In the genomic region with DNA sequence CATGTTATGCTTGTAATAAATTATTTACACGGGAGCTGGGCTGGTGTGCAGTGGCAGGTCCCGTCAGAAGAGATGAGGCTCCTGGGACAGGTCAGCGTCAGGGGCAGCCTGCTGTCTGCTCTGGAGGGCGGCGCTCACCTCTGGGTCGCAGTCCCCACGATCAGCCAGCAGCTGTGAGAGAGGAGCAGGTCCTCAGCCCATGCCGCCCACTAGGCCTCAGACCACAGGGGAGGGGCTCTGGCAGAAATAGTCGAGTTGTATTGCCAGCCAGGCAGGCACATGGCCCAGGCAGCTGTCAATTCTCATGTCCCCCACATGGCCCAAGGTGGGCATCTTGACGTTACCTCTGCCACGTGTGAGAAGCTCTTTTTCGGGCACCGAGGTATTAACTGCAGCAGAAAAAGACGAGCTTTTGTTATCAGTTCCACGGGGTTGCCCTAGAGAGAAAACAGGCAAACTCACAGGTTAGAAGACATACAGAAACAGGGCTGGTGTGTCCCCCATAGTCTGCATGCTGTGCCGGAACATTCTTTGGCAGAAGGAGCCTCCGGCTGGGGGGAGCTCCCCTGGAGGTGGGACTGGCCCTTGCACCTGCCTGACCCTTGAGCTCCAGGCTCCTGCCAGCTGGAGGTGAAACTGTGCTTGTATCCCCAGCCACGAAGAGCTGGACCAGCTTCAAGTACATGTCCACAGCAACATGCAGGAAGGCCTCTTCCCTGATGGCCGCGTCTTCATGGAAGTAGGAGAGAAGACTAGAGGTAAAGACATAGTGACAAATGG, we compare ENCODE assay signal across 1 cellular context.
A peak's percentile ranks its signal among the peaks of the same experiment; 100 is the strongest.
TF ChIP-seq lines count a peak whose summit lies in the region.

No MANE protein-coding gene starts in this region.

TF ChIP-seq in HepG2, 621 proteins besides CTCF, POLR2A, EP300 and RAD21 (continued from another document):
- TF ChIP-seq, protein P1, sequence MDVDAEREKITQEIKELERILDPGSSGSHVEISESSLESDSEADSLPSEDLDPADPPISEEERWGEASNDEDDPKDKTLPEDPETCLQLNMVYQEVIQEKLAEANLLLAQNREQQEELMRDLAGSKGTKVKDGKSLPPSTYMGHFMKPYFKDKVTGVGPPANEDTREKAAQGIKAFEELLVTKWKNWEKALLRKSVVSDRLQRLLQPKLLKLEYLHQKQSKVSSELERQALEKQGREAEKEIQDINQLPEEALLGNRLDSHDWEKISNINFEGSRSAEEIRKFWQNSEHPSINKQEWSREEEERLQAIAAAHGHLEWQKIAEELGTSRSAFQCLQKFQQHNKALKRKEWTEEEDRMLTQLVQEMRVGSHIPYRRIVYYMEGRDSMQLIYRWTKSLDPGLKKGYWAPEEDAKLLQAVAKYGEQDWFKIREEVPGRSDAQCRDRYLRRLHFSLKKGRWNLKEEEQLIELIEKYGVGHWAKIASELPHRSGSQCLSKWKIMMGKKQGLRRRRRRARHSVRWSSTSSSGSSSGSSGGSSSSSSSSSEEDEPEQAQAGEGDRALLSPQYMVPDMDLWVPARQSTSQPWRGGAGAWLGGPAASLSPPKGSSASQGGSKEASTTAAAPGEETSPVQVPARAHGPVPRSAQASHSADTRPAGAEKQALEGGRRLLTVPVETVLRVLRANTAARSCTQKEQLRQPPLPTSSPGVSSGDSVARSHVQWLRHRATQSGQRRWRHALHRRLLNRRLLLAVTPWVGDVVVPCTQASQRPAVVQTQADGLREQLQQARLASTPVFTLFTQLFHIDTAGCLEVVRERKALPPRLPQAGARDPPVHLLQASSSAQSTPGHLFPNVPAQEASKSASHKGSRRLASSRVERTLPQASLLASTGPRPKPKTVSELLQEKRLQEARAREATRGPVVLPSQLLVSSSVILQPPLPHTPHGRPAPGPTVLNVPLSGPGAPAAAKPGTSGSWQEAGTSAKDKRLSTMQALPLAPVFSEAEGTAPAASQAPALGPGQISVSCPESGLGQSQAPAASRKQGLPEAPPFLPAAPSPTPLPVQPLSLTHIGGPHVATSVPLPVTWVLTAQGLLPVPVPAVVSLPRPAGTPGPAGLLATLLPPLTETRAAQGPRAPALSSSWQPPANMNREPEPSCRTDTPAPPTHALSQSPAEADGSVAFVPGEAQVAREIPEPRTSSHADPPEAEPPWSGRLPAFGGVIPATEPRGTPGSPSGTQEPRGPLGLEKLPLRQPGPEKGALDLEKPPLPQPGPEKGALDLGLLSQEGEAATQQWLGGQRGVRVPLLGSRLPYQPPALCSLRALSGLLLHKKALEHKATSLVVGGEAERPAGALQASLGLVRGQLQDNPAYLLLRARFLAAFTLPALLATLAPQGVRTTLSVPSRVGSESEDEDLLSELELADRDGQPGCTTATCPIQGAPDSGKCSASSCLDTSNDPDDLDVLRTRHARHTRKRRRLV (CRISPR knock-in tag; IDR thresholded peaks at IDR 0.05), result no peak
- TF ChIP-seq KDM2A (CRISPR knock-in tag; IDR thresholded peaks at IDR 0.05; ENCODE audit: borderline replicate concordance, low read depth) (no peak), ZSCAN30 (CRISPR knock-in tag; IDR thresholded peaks at IDR 0.05) (no peak), POLR2G (IDR thresholded peaks at IDR 0.05; ENCODE audit: low read depth, low read length) (peak; percentile 23), ZNF446 (CRISPR knock-in tag; IDR thresholded peaks at IDR 0.05) (no peak), FOXA1 (IDR thresholded peaks at IDR 0.05) (no peak), FOXA1 (CRISPR knock-in tag; IDR thresholded peaks at IDR 0.05) (no peak), ZNF263 (CRISPR knock-in tag; IDR thresholded peaks at IDR 0.05) (no peak), REXO4 (CRISPR knock-in tag; IDR thresholded peaks at IDR 0.05; ENCODE audit: borderline replicate concordance) (no peak), ZNF547 (CRISPR knock-in tag; IDR thresholded peaks at IDR 0.05) (0 out of 2 replicates have a peak, but pooled peaks have one; percentile 31), MYNN (CRISPR knock-in tag; IDR thresholded peaks at IDR 0.05; ENCODE audit: low read depth) (no peak)
- TF ChIP-seq, protein P2, sequence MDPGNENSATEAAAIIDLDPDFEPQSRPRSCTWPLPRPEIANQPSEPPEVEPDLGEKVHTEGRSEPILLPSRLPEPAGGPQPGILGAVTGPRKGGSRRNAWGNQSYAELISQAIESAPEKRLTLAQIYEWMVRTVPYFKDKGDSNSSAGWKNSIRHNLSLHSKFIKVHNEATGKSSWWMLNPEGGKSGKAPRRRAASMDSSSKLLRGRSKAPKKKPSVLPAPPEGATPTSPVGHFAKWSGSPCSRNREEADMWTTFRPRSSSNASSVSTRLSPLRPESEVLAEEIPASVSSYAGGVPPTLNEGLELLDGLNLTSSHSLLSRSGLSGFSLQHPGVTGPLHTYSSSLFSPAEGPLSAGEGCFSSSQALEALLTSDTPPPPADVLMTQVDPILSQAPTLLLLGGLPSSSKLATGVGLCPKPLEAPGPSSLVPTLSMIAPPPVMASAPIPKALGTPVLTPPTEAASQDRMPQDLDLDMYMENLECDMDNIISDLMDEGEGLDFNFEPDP (CRISPR knock-in tag; conservative IDR thresholded peaks at IDR 0.05), result 0 out of 2 replicates have a peak, but pooled peaks have one; percentile 20
- TF ChIP-seq, protein P3, sequence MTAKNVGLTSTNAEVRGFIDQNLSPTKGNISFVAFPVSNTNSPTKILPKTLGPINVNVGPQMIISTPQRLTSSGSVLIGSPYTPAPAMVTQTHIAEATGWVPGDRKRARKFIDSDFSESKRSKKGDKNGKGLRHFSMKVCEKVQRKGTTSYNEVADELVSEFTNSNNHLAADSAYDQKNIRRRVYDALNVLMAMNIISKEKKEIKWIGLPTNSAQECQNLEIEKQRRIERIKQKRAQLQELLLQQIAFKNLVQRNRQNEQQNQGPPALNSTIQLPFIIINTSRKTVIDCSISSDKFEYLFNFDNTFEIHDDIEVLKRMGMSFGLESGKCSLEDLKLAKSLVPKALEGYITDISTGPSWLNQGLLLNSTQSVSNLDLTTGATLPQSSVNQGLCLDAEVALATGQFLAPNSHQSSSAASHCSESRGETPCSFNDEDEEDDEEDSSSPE (CRISPR knock-in tag; IDR thresholded peaks at IDR 0.05), result no peak
